1 cellular context compared by ENCODE assay signal in the genomic region with DNA sequence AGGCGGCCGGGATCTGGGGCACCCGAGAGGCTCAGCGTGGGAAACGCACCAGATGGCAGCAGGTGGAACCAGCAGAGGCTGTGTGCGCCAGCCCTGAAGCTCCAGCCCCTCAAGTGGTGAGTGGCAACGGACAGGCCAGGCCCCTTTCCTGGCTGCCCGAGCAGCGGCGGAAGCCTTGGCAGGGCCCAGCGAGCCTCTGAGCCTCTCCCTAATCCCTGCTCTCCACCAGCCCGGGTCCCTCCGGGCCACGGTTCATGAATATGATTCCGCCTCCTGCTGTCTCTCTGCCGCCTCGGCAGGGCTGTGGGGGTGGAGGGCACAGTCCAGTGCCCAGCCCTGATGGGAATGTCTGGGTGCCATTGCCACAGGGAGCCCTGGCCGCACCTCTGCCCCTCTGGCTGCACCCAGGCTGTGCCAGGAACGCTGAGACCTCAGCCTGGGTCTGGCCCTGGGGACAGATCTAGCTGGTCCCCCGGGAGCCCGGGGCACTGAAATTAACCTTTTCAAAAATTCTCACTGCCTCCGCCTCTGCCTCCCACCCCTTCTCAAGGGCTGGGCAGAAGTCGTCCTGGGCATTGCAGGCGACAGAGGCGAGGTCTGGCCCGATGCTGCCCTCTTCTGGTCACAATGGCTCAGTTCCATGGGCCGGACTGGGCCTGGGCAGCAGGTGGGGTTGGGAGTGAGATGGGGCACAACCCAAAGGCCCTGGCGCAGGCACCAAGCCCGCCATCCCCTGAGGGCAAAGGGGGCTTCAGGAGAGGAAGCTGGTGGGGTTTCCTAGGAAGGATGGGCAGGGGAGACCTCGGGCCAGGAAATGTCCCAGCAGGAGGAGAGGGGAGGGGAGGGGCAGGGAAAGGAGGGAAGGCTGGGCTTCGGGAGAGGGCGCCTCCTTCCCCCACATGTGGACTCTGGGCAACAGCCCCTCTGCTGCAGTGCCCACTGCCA.
TF ChIP-seq lines count a peak whose summit lies in the region.

No MANE protein-coding gene starts in this region.

TF ChIP-seq in HepG2, 621 proteins besides CTCF, POLR2A, EP300 and RAD21 (continued from another document):
- TF ChIP-seq, protein P1, sequence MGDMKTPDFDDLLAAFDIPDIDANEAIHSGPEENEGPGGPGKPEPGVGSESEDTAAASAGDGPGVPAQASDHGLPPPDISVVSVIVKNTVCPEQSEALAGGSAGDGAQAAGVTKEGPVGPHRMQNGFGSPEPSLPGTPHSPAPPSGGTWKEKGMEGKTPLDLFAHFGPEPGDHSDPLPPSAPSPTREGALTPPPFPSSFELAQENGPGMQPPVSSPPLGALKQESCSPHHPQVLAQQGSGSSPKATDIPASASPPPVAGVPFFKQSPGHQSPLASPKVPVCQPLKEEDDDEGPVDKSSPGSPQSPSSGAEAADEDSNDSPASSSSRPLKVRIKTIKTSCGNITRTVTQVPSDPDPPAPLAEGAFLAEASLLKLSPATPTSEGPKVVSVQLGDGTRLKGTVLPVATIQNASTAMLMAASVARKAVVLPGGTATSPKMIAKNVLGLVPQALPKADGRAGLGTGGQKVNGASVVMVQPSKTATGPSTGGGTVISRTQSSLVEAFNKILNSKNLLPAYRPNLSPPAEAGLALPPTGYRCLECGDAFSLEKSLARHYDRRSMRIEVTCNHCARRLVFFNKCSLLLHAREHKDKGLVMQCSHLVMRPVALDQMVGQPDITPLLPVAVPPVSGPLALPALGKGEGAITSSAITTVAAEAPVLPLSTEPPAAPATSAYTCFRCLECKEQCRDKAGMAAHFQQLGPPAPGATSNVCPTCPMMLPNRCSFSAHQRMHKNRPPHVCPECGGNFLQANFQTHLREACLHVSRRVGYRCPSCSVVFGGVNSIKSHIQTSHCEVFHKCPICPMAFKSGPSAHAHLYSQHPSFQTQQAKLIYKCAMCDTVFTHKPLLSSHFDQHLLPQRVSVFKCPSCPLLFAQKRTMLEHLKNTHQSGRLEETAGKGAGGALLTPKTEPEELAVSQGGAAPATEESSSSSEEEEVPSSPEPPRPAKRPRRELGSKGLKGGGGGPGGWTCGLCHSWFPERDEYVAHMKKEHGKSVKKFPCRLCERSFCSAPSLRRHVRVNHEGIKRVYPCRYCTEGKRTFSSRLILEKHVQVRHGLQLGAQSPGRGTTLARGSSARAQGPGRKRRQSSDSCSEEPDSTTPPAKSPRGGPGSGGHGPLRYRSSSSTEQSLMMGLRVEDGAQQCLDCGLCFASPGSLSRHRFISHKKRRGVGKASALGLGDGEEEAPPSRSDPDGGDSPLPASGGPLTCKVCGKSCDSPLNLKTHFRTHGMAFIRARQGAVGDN (CRISPR knock-in tag; IDR thresholded peaks at IDR 0.05), result peak; percentile 20; the same call in 1 of the 2 replicates
- TF ChIP-seq MAF1 (CRISPR knock-in tag; IDR thresholded peaks at IDR 0.05; ENCODE audit: borderline replicate concordance) (no peak), MYC (CRISPR knock-in tag; IDR thresholded peaks at IDR 0.05; ENCODE audit: borderline replicate concordance) (peak; percentile 26; the same call in 1 of the 2 replicates), TBX3 (IDR thresholded peaks at IDR 0.05; ENCODE audit: borderline replicate concordance) (no peak), SKIL (CRISPR knock-in tag; IDR thresholded peaks at IDR 0.05; ENCODE audit: borderline replicate concordance) (no peak), SRSF1 (optimal IDR thresholded peaks at IDR 0.05; ENCODE audit: low read depth, low read length) (no peak), ZNF451 (CRISPR knock-in tag; IDR thresholded peaks at IDR 0.05) (no peak), STAG1 (CRISPR knock-in tag; IDR thresholded peaks at IDR 0.05) (peak; percentile 90), ELF1 (CRISPR knock-in tag; IDR thresholded peaks at IDR 0.05) (no peak), E2F2 (CRISPR knock-in tag; IDR thresholded peaks at IDR 0.05; ENCODE audit: borderline replicate concordance) (no peak), HNRNPL (IDR thresholded peaks at IDR 0.05; ENCODE audit: low read depth, low read length) (peak; percentile 85), ZFY (CRISPR knock-in tag; IDR thresholded peaks at IDR 0.05) (0 out of 2 replicates have a peak, but pooled peaks have one; percentile 24), FOXA1 (IDR thresholded peaks at IDR 0.05) (no peak), FOXA1 (CRISPR knock-in tag; IDR thresholded peaks at IDR 0.05) (no peak), NFE2L2 (IDR thresholded peaks at IDR 0.05; ENCODE audit: low read length) (no peak), ZNF615 (CRISPR knock-in tag; IDR thresholded peaks at IDR 0.05; ENCODE audit: borderline replicate concordance) (no peak), GZF1 (CRISPR knock-in tag; IDR thresholded peaks at IDR 0.05) (no peak), AHR (CRISPR knock-in tag; IDR thresholded peaks at IDR 0.05) (no peak), SOX6 (IDR thresholded peaks at IDR 0.05) (no peak), SOX6 (CRISPR knock-in tag; IDR thresholded peaks at IDR 0.05) (no peak), ZNF572 (CRISPR knock-in tag; IDR thresholded peaks at IDR 0.05) (0 out of 2 replicates have a peak, but pooled peaks have one; percentile 49), NFATC3 (CRISPR knock-in tag; IDR thresholded peaks at IDR 0.05) (no peak), XRCC5 (optimal IDR thresholded peaks at IDR 0.05; ENCODE audit: low read length) (peak; percentile 71), ZNF431 (CRISPR knock-in tag; IDR thresholded peaks at IDR 0.05; ENCODE audit: borderline replicate concordance, low read depth) (no peak), ZNF672 (CRISPR knock-in tag; IDR thresholded peaks at IDR 0.05) (no peak), HMGXB4 (CRISPR knock-in tag; IDR thresholded peaks at IDR 0.05; ENCODE audit: borderline replicate concordance in 1 of 2, low read depth in 1 of 2) (0 out of 4 replicates have a peak, but pooled peaks of 1 of the 2 experiments have one; percentile 25), ZNF747 (CRISPR knock-in tag; IDR thresholded peaks at IDR 0.05; ENCODE audit: borderline replicate concordance) (no peak), SMC3 (IDR thresholded peaks at IDR 0.05; ENCODE audit: low read length) (peak; percentile 44; the same call in 1 of the 2 replicates), FOXC1 (CRISPR knock-in tag; IDR thresholded peaks at IDR 0.05; ENCODE audit: borderline replicate concordance) (no peak), ARID2 (CRISPR knock-in tag; IDR thresholded peaks at IDR 0.05; ENCODE audit: borderline replicate concordance) (no peak), ZBED4 (CRISPR knock-in tag; IDR thresholded peaks at IDR 0.05; ENCODE audit: borderline replicate concordance) (0 out of 2 replicates have a peak, but pooled peaks have one; percentile 35)
- TF ChIP-seq, protein P2, sequence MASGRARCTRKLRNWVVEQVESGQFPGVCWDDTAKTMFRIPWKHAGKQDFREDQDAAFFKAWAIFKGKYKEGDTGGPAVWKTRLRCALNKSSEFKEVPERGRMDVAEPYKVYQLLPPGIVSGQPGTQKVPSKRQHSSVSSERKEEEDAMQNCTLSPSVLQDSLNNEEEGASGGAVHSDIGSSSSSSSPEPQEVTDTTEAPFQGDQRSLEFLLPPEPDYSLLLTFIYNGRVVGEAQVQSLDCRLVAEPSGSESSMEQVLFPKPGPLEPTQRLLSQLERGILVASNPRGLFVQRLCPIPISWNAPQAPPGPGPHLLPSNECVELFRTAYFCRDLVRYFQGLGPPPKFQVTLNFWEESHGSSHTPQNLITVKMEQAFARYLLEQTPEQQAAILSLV (CRISPR knock-in tag; IDR thresholded peaks at IDR 0.05; ENCODE audit: borderline replicate concordance), result 0 out of 2 replicates have a peak, but pooled peaks have one; percentile 20
- TF ChIP-seq, protein P3, sequence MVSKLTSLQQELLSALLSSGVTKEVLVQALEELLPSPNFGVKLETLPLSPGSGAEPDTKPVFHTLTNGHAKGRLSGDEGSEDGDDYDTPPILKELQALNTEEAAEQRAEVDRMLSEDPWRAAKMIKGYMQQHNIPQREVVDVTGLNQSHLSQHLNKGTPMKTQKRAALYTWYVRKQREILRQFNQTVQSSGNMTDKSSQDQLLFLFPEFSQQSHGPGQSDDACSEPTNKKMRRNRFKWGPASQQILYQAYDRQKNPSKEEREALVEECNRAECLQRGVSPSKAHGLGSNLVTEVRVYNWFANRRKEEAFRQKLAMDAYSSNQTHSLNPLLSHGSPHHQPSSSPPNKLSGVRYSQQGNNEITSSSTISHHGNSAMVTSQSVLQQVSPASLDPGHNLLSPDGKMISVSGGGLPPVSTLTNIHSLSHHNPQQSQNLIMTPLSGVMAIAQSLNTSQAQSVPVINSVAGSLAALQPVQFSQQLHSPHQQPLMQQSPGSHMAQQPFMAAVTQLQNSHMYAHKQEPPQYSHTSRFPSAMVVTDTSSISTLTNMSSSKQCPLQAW (CRISPR knock-in tag; IDR thresholded peaks at IDR 0.05), result 0 out of 2 replicates have a peak, but pooled peaks have one; percentile 25
- TF ChIP-seq, protein P4, sequence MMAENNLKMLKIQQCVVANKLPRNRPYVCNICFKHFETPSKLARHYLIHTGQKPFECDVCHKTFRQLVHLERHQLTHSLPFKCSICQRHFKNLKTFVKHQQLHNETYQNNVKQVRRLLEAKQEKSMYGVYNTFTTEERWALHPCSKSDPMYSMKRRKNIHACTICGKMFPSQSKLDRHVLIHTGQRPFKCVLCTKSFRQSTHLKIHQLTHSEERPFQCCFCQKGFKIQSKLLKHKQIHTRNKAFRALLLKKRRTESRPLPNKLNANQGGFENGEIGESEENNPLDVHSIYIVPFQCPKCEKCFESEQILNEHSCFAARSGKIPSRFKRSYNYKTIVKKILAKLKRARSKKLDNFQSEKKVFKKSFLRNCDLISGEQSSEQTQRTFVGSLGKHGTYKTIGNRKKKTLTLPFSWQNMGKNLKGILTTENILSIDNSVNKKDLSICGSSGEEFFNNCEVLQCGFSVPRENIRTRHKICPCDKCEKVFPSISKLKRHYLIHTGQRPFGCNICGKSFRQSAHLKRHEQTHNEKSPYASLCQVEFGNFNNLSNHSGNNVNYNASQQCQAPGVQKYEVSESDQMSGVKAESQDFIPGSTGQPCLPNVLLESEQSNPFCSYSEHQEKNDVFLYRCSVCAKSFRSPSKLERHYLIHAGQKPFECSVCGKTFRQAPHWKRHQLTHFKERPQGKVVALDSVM (CRISPR knock-in tag; IDR thresholded peaks at IDR 0.05), result no peak
